1 cellular context compared by ENCODE assay signal in the genomic region with DNA sequence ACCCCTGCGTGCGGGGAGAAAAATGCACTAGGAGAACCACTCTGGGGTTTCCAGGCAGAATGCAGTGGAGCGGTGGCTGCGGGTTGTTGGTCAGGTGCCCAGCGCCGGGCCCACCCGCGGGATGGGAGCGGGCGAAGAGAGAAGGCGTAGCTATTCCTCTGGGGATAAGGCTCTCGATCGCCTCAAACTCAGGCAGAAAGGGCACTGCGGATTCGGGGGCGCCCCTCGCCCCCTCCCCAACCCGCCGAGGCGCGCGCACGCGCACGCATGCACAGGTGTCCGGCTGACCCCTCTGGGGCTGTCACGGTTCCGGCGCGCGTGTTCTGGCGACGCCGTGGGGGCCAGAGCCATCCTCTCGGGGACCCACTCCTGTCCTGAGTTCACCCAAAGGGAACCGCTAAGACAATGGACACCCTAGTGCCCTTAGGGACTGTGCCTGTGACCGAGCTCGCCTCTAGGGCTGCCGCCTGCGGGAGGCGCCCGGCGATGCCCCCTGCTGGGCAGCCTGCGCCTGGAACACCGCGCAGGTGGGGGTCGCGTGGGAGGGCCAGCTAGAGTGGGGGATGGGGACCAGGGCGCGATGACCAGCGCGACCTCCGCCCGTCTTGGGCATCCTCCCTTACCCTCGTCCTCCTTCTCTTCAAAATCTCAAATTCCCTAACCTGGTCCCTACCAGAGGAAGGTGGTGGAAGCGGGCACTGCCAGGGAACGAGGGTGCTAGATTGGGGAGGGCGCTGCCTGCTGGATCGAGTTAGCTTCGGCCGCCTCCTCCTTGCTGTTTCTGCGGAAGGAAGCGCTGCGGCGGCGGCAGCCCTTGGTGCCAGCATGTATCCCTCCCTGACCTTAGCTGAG.
A peak's percentile ranks its signal among the peaks of the same experiment; 100 is the strongest.
TF ChIP-seq lines count a peak whose summit lies in the region.

No MANE protein-coding gene starts in this region.

TF ChIP-seq in HepG2, 621 proteins besides CTCF, POLR2A, EP300 and RAD21 (continued from another document):
- TF ChIP-seq, protein P1, sequence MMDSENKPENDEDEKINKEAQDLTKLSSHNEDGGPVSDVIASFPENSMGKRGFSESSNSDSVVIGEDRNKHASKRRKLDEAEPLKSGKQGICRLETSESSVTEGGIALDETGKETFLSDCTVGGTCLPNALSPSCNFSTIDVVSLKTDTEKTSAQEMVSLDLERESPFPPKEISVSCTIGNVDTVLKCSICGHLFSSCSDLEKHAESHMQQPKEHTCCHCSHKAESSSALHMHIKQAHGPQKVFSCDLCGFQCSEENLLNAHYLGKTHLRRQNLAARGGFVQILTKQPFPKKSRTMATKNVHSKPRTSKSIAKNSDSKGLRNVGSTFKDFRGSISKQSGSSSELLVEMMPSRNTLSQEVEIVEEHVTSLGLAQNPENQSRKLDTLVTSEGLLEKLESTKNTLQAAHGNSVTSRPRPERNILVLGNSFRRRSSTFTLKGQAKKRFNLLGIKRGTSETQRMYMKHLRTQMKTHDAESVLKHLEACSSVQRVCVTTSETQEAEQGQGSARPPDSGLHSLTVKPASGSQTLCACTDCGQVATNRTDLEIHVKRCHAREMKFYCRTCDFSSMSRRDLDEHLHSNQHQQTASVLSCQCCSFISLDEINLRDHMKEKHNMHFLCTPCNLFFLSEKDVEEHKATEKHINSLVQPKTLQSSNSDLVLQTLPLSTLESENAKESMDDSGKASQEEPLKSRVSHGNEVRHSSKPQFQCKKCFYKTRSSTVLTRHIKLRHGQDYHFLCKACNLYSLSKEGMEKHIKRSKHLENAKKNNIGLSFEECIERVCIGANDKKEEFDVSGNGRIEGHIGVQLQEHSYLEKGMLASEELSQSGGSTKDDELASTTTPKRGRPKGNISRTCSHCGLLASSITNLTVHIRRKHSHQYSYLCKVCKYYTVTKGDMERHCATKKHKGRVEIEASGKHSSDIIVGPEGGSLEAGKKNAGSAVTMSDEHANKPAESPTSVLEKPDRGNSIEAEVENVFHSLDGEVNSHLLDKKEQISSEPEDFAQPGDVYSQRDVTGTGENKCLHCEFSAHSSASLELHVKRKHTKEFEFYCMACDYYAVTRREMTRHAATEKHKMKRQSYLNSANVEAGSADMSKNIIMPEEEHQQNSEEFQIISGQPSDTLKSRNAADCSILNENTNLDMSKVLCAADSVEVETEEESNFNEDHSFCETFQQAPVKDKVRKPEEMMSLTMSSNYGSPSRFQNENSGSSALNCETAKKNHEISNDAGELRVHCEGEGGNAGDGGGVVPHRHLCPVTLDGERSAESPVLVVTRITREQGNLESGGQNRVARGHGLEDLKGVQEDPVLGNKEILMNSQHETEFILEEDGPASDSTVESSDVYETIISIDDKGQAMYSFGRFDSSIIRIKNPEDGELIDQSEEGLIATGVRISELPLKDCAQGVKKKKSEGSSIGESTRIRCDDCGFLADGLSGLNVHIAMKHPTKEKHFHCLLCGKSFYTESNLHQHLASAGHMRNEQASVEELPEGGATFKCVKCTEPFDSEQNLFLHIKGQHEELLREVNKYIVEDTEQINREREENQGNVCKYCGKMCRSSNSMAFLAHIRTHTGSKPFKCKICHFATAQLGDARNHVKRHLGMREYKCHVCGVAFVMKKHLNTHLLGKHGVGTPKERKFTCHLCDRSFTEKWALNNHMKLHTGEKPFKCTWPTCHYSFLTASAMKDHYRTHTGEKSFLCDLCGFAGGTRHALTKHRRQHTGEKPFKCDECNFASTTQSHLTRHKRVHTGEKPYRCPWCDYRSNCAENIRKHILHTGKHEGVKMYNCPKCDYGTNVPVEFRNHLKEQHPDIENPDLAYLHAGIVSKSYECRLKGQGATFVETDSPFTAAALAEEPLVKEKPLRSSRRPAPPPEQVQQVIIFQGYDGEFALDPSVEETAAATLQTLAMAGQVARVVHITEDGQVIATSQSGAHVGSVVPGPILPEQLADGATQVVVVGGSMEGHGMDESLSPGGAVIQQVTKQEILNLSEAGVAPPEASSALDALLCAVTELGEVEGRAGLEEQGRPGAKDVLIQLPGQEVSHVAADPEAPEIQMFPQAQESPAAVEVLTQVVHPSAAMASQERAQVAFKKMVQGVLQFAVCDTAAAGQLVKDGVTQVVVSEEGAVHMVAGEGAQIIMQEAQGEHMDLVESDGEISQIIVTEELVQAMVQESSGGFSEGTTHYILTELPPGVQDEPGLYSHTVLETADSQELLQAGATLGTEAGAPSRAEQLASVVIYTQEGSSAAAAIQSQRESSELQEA (CRISPR knock-in tag; IDR thresholded peaks at IDR 0.05; ENCODE audit: not compliant biosample characterization): peak; percentile 41
- TF ChIP-seq, protein P2, sequence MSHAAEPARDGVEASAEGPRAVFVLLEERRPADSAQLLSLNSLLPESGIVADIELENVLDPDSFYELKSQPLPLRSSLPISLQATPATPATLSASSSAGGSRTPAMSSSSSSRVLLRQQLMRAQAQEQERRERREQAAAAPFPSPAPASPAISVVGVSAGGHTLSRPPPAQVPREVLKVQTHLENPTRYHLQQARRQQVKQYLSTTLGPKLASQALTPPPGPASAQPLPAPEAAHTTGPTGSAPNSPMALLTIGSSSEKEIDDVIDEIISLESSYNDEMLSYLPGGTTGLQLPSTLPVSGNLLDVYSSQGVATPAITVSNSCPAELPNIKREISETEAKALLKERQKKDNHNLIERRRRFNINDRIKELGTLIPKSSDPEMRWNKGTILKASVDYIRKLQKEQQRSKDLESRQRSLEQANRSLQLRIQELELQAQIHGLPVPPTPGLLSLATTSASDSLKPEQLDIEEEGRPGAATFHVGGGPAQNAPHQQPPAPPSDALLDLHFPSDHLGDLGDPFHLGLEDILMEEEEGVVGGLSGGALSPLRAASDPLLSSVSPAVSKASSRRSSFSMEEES (CRISPR knock-in tag; IDR thresholded peaks at IDR 0.05): 0 out of 2 replicates have a peak, but pooled peaks have one; percentile 26
- TF ChIP-seq RBM39 (IDR thresholded peaks at IDR 0.05; ENCODE audit: low read depth, low read length, poor library complexity, severe bottlenecking) (peak; percentile 79), SAFB2 (CRISPR knock-in tag; IDR thresholded peaks at IDR 0.05; ENCODE audit: borderline replicate concordance, low read depth) (peak; percentile 30; the same call in 1 of the 2 replicates), ZNF572 (CRISPR knock-in tag; IDR thresholded peaks at IDR 0.05) (no peak), ZNF724P (CRISPR knock-in tag; IDR thresholded peaks at IDR 0.05; ENCODE audit: borderline replicate concordance) (0 out of 2 replicates have a peak, but pooled peaks have one; percentile 77), ZNF317 (CRISPR knock-in tag; IDR thresholded peaks at IDR 0.05) (0 out of 2 replicates have a peak, but pooled peaks have one; percentile 14), KDM2A (CRISPR knock-in tag; IDR thresholded peaks at IDR 0.05; ENCODE audit: borderline replicate concordance, low read depth) (peak; percentile 93; the same call in 1 of the 2 replicates), PTBP1 (IDR thresholded peaks at IDR 0.05; ENCODE audit: low read depth, low read length, poor library complexity, severe bottlenecking) (no peak), KLF13 (CRISPR knock-in tag; IDR thresholded peaks at IDR 0.05) (no peak), ZNF251 (CRISPR knock-in tag; IDR thresholded peaks at IDR 0.05) (0 out of 2 replicates have a peak, but pooled peaks have one; percentile 41), ZNF670 (CRISPR knock-in tag; IDR thresholded peaks at IDR 0.05; ENCODE audit: borderline replicate concordance) (no peak), JUND (CRISPR knock-in tag; IDR thresholded peaks at IDR 0.05) (no peak), THAP11 (CRISPR knock-in tag; IDR thresholded peaks at IDR 0.05) (peak; percentile 57), SCMH1 (CRISPR knock-in tag; IDR thresholded peaks at IDR 0.05; ENCODE audit: borderline replicate concordance) (0 out of 2 replicates have a peak, but pooled peaks have one; percentile 47), ZBTB20 (CRISPR knock-in tag; IDR thresholded peaks at IDR 0.05; ENCODE audit: borderline replicate concordance, low read depth) (peak; percentile 69), SMAD3 (CRISPR knock-in tag; IDR thresholded peaks at IDR 0.05) (0 out of 2 replicates have a peak, but pooled peaks have one; percentile 38), SOX5 (CRISPR knock-in tag; IDR thresholded peaks at IDR 0.05; ENCODE audit: borderline replicate concordance) (peak; percentile 50; the same call in 1 of the 2 replicates), HDAC2 (CRISPR knock-in tag; IDR thresholded peaks at IDR 0.05) (peak; percentile 88), ZNF205 (CRISPR knock-in tag; IDR thresholded peaks at IDR 0.05) (peak; percentile 85), ZNF768 (CRISPR knock-in tag; IDR thresholded peaks at IDR 0.05) (peak; percentile 57), ZNF556 (CRISPR knock-in tag; IDR thresholded peaks at IDR 0.05; ENCODE audit: borderline replicate concordance) (peak; percentile 52; the same call in 1 of the 2 replicates)
- TF ChIP-seq, protein P3, sequence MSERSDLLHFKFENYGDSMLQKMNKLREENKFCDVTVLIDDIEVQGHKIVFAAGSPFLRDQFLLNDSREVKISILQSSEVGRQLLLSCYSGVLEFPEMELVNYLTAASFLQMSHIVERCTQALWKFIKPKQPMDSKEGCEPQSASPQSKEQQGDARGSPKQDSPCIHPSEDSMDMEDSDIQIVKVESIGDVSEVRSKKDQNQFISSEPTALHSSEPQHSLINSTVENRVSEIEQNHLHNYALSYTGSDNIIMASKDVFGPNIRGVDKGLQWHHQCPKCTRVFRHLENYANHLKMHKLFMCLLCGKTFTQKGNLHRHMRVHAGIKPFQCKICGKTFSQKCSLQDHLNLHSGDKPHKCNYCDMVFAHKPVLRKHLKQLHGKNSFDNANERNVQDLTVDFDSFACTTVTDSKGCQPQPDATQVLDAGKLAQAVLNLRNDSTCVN (CRISPR knock-in tag; IDR thresholded peaks at IDR 0.05; ENCODE audit: borderline replicate concordance): peak; percentile 16; the same call in 1 of the 2 replicates
- TF ChIP-seq, protein P4, sequence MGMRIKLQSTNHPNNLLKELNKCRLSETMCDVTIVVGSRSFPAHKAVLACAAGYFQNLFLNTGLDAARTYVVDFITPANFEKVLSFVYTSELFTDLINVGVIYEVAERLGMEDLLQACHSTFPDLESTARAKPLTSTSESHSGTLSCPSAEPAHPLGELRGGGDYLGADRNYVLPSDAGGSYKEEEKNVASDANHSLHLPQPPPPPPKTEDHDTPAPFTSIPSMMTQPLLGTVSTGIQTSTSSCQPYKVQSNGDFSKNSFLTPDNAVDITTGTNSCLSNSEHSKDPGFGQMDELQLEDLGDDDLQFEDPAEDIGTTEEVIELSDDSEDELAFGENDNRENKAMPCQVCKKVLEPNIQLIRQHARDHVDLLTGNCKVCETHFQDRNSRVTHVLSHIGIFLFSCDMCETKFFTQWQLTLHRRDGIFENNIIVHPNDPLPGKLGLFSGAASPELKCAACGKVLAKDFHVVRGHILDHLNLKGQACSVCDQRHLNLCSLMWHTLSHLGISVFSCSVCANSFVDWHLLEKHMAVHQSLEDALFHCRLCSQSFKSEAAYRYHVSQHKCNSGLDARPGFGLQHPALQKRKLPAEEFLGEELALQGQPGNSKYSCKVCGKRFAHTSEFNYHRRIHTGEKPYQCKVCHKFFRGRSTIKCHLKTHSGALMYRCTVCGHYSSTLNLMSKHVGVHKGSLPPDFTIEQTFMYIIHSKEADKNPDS (CRISPR knock-in tag; IDR thresholded peaks at IDR 0.05): 0 out of 2 replicates have a peak, but pooled peaks have one; percentile 78
- TF ChIP-seq, protein P5, sequence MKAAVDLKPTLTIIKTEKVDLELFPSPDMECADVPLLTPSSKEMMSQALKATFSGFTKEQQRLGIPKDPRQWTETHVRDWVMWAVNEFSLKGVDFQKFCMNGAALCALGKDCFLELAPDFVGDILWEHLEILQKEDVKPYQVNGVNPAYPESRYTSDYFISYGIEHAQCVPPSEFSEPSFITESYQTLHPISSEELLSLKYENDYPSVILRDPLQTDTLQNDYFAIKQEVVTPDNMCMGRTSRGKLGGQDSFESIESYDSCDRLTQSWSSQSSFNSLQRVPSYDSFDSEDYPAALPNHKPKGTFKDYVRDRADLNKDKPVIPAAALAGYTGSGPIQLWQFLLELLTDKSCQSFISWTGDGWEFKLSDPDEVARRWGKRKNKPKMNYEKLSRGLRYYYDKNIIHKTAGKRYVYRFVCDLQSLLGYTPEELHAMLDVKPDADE (CRISPR knock-in tag; IDR thresholded peaks at IDR 0.05): no peak
- TF ChIP-seq, protein P6, sequence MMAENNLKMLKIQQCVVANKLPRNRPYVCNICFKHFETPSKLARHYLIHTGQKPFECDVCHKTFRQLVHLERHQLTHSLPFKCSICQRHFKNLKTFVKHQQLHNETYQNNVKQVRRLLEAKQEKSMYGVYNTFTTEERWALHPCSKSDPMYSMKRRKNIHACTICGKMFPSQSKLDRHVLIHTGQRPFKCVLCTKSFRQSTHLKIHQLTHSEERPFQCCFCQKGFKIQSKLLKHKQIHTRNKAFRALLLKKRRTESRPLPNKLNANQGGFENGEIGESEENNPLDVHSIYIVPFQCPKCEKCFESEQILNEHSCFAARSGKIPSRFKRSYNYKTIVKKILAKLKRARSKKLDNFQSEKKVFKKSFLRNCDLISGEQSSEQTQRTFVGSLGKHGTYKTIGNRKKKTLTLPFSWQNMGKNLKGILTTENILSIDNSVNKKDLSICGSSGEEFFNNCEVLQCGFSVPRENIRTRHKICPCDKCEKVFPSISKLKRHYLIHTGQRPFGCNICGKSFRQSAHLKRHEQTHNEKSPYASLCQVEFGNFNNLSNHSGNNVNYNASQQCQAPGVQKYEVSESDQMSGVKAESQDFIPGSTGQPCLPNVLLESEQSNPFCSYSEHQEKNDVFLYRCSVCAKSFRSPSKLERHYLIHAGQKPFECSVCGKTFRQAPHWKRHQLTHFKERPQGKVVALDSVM (CRISPR knock-in tag; IDR thresholded peaks at IDR 0.05): peak; percentile 41; the same call in 1 of the 2 replicates
- TF ChIP-seq, protein P7, sequence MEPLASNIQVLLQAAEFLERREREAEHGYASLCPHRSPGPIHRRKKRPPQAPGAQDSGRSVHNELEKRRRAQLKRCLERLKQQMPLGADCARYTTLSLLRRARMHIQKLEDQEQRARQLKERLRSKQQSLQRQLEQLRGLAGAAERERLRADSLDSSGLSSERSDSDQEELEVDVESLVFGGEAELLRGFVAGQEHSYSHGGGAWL (CRISPR knock-in tag; IDR thresholded peaks at IDR 0.05): peak; percentile 84; the same call in 1 of the 2 replicates
